Comparison of ENCODE assay signal across 27 cellular contexts in the genomic region with DNA sequence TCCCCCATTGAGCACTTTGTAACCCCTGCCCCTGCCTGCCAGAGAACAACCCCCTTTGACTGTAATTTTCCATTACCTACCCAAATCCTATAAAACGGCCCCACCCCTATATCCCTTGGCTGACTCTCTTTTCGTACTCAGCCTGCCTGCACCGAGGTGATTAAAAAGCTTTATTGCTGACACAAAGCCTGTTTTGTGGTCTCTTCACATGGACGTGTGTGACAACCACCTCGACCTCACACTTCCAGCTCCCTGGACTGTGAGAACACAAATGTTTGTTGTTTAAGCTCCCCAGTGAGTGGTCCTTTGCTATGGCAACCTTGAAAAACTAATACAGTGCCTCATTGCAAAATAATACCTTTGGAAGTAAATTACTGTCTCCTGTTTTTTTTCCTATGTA.
A peak's percentile ranks its signal among the peaks of the same experiment; 100 is the strongest.
DNase-seq lines count a peak whose midpoint lies in the region; ATAC-seq, FAIRE-seq and TF ChIP-seq lines count a peak whose summit lies in the region.
"Had no signal": no experiment of that assay in that cellular context is flagged by ENCODE, and none has a peak within 500 bp of the region (broad histone marks: within the 10 kb centered on the region; RNA-seq: fewer than 3 reads in every experiment).

No MANE protein-coding gene starts in this region.

- H3K9me1 ChIP-seq in K562 (ENCODE audit: control insufficient read depth, insufficient read depth, low read length), result no peaks in the 10 kb centered on the region

- no peak for FAIRE-seq in K562 (lab: Jason Lieb, UNC)
- FAIRE-seq: GM12892, GM19239, H1 had no signal

- intact Hi-C loops in K562 (cut with micrococcal nuclease) (no loop called here), mucosa of descending colon (cut with DNase I, micrococcal nuclease) (no loop called here)

- H3K4me1 Mint-ChIP-seq in activated T-cell treated with anti-CD3 and anti-CD28 coated beads, Interleukin-2, amount 50 U/mL, for 4 hours (ENCODE audit: low read depth), result no peaks in the 10 kb centered on the region
- H3K4me1 Mint-ChIP-seq: CD14-positive monocyte had no signal

- ATAC-seq in K562, result no peak
- ATAC-seq in mucosa of descending colon, result peak; percentile 35
- ATAC-seq in activated T-cell treated with anti-CD3 and anti-CD28 coated beads, Interleukin-2, amount 50 U/mL, for 4 hours, result no peak
- ATAC-seq: Panc1 had no signal

- CTCF ChIA-PET in K562 (lab: Yijun Ruan, JAX; ENCODE audit: low intra/inter-chr PET ratio), result interaction anchor here (0.6 kb wide), 1 partner anchor 361 kb away, joined by 3 read pairs; no protein-coding TSS in a partner anchor

- H3K27ac ChIP-seq in K562 (ENCODE audit: extremely low read depth, low read depth, low read length) (no peak overlapping the region), coronary artery (no peak overlapping the region)
- H3K27ac ChIP-seq: KMS-11, RWPE1 had no signal

- whole genome bisulfite sequencing in K562 (ENCODE audit: insufficient coverage, low coverage, missing lambda C conversion rate), result 27% methylated on average over 4 of the region's 5 CpGs

- peak; percentile 11 for DNase-seq in LoVo (ENCODE audit: low spot score)
- DNase-seq in K562 (ENCODE audit: extremely low read depth in 1 of 4, low spot score in 3 of 4), result no peak
- DNase-seq in mucosa of descending colon, result peak in 1 of 3 donors; percentile 40
- no peak for DNase-seq in GM19240 (ENCODE audit: insufficient read length, low spot score)
- DNase-seq in coronary artery (ENCODE audit: low spot score), result no peak
- no peak for DNase-seq in GM10266 (ENCODE audit: extremely low spot score)
- DNase-seq in activated T-cell treated with anti-CD3 and anti-CD28 coated beads, Interleukin-2, amount 50 U/mL, for 4 hours, result no peak
- DNase-seq: BE2C, Calu3, DMS79 treated with DMSO at 0.1 percent for 48 hours, GF-D8, HCEC 1CT, IMR-90, NCI-H1092 treated with DMSO at 0.1 percent for 48 hours, NCI-H1436, NCI-H187, NCI-H524, NCI-H82, SHP77, T-helper 1 cell had no signal

- H3K36me3 Mint-ChIP-seq in activated T-cell treated with anti-CD3 and anti-CD28 coated beads, Interleukin-2, amount 50 U/mL, for 4 hours (ENCODE audit: insufficient read depth), result no peaks in the 10 kb centered on the region
- H3K36me3 Mint-ChIP-seq: CD14-positive monocyte had no signal

- no peaks in the 10 kb centered on the region; a peak in 1 of 5 replicates for H3K4me1 ChIP-seq in K562 (replicated peaks in 1 of 2; ENCODE audit: control insufficient read depth in 2 of 2, insufficient read depth in 2 of 2, low read length in 2 of 2)
- no peaks in the 10 kb centered on the region for H3K4me1 ChIP-seq in mucosa of descending colon (ENCODE audit: low read depth)
- H3K4me1 ChIP-seq: BE2C had no signal

- in situ Hi-C loops in K562 (cut with MboI), result no loop called here

- no TSS peak for BruUV-seq in K562 (replicated peaks; lab: Mats Ljungman, UMichigan)

- H3K4me3 Mint-ChIP-seq in activated T-cell treated with anti-CD3 and anti-CD28 coated beads, Interleukin-2, amount 50 U/mL, for 4 hours, result no peak overlapping the region
- H3K4me3 Mint-ChIP-seq: CD14-positive monocyte had no signal

- H3K4me3 ChIP-seq in K562 (no peak overlapping the region), mucosa of descending colon (no peak overlapping the region), coronary artery (no peak overlapping the region)

- H3K9me3 ChIP-seq in K562 (replicated peaks; ENCODE audit: control insufficient read depth, insufficient read depth, low read depth, low read length) (no peaks in the 10 kb centered on the region), mucosa of descending colon (no peaks in the 10 kb centered on the region)
- H3K9me3 ChIP-seq: BE2C had no signal

- H3K79me2 ChIP-seq in K562 (ENCODE audit: control insufficient read depth, insufficient read depth, low read length), result no peaks in the 10 kb centered on the region

- H3K27me3 Mint-ChIP-seq in activated T-cell treated with anti-CD3 and anti-CD28 coated beads, Interleukin-2, amount 50 U/mL, for 4 hours (ENCODE audit: low read depth), result no peaks in the 10 kb centered on the region

- TF ChIP-seq EP300 in K562 (IDR thresholded peaks at IDR 0.05; ENCODE audit: low read length), result no peak

- POLR2A ChIA-PET in K562 (lab: Yijun Ruan, JAX), result no interaction called here

- H3K27me3 ChIP-seq in K562 (ENCODE audit: control insufficient read depth in 2 of 2, insufficient read depth in 2 of 2, low read length in 2 of 2), result no peaks in the 10 kb centered on the region
- H3K27me3 ChIP-seq: BE2C had no signal

- no peak overlapping the region for H3K9ac ChIP-seq in K562 (ENCODE audit: insufficient read depth in 1 of 2, low read depth in 2 of 2, low read length in 2 of 2)
- H3K9ac ChIP-seq: KMS-11 had no signal

- H3K4me2 ChIP-seq in K562 (ENCODE audit: insufficient read depth, low read length), result no peak overlapping the region
- H3K4me2 ChIP-seq: KMS-11 had no signal

- no peaks in the 10 kb centered on the region for H4K20me1 ChIP-seq in K562 (replicated peaks; ENCODE audit: control insufficient read depth, insufficient read depth, low read length)

- H3K36me3 ChIP-seq in K562 (ENCODE audit: control insufficient read depth, insufficient read depth, low read length), result no peaks in the 10 kb centered on the region
- no peaks in the 10 kb centered on the region for H3K36me3 ChIP-seq in mucosa of descending colon (ENCODE audit: low read depth)
- H3K36me3 ChIP-seq: BE2C had no signal

- H3K9me3 Mint-ChIP-seq in activated T-cell treated with anti-CD3 and anti-CD28 coated beads, Interleukin-2, amount 50 U/mL, for 4 hours, result no peaks in the 10 kb centered on the region

- H2AFZ ChIP-seq in K562 (ENCODE audit: low read depth, low read length), result peak overlapping the region; percentile 23; the same call in 1 of the 2 replicates

- TF ChIP-seq POLR2A in K562 (conservative IDR thresholded peaks at IDR 0.05), result no peak

- no peak for TF ChIP-seq RAD21 in K562 (CRISPR knock-in tag; conservative IDR thresholded peaks at IDR 0.05 in 1 of 2, IDR thresholded peaks at IDR 0.05 in 1 of 2)

- TF ChIP-seq CTCF in K562 (IDR thresholded peaks at IDR 0.05 in 2 of 3, conservative IDR thresholded peaks at IDR 0.05 in 1 of 3; ENCODE audit: insufficient read depth in 2 of 3, low read depth in 1 of 3, low read length in 3 of 3), result no peak
- TF ChIP-seq CTCF in mucosa of descending colon (IDR thresholded peaks at IDR 0.05), result no peak
- TF ChIP-seq CTCF in coronary artery (IDR thresholded peaks at IDR 0.05), result no peak
- no peak for TF ChIP-seq CTCF in GM10266 (IDR thresholded peaks at IDR 0.05; ENCODE audit: control insufficient read depth, insufficient read depth, low read depth, missing control alignments)

TF ChIP-seq in K562, 482 proteins besides CTCF, POLR2A, EP300 and RAD21 (continues in another document):
- TF ChIP-seq CBX3 (IDR thresholded peaks at IDR 0.05; ENCODE audit: borderline replicate concordance in 1 of 2, low read length in 2 of 2) (no peak), CBX1 (IDR thresholded peaks at IDR 0.05; ENCODE audit: low read depth) (no peak), HDAC2 (IDR thresholded peaks at IDR 0.05) (no peak), MYNN (IDR thresholded peaks at IDR 0.05) (no peak), MYNN (CRISPR knock-in tag; IDR thresholded peaks at IDR 0.05) (no peak), POLR3A (IDR thresholded peaks at IDR 0.05; ENCODE audit: borderline replicate concordance, extremely low read depth, insufficient read depth, insufficient read length) (no peak), KLF13 (tag; IDR thresholded peaks at IDR 0.05; ENCODE audit: borderline replicate concordance, low read depth) (no peak), FOXA1 (IDR thresholded peaks at IDR 0.05; ENCODE audit: borderline replicate concordance) (no peak)
